Comparison of ENCODE assay signal across 8 cellular contexts in genomic region chr12:44875954-44876553, GRCh38. TPM values are rescaled to one million over a fixed set of nuclear protein-coding genes. Genes with fewer than 3 reads are reported as not detected.
A peak's percentile ranks its signal among the peaks of the same experiment; 100 is the strongest.
DNase-seq lines count a peak whose midpoint lies in the region; ATAC-seq and TF ChIP-seq lines count a peak whose summit lies in the region.

Gene NELL2, minus strand, starts transcription at chr12:44876315. Its CDS starts 446 bp downstream, at chr12:44875869.

- H3K36me3 Mint-ChIP-seq in naive thymus-derived CD4-positive, alpha-beta T cell: peaks cover under 1 to 15% (median 2%) of the 10 kb centered on the region in 5 donors

- CTCF ChIA-PET in naive thymus-derived CD4-positive, alpha-beta T cell (lab: Charles Lee): interaction anchor here (0.7 to 7.5 kb wide), 11 partner anchors 13 to 378 kb away, joined by 3 to 99 read pairs (median 5); no protein-coding TSS in a partner anchor

- peak; percentile 24 for DNase-seq in COR-L47 (lab: John Stamatoyannopoulos, UW)
- DNase-seq in HFF-Myc (ENCODE audit: extremely low read depth, low read depth): no peak
- peak; percentile 96 for DNase-seq in NCI-H82 (lab: John Stamatoyannopoulos, UW)
- peak; percentile 74 for DNase-seq in activated T-cell treated with anti-CD3 and anti-CD28 coated beads, Interleukin-2, amount 50 U/mL, for 1 hour
- no peak for DNase-seq in epithelial cell of proximal tubule (ENCODE audit: low read depth)
- peak; percentile 21 to 71 (median 47) for DNase-seq in naive thymus-derived CD4-positive, alpha-beta T cell
- DNase-seq in stimulated activated naive CD4-positive, alpha-beta T cell treated with Interleukin-2 at 50 U/mL for 16 hours (lab: John Stamatoyannopoulos, UW): peak; percentile 70

- H3K9me3 ChIP-seq in naive thymus-derived CD4-positive, alpha-beta T cell (ENCODE audit: control insufficient read depth in 2 of 3, low read length in 3 of 3): peaks cover 0 to 4% (median 0%) of the 10 kb centered on the region in 3 experiments

- ATAC-seq in naive thymus-derived CD4-positive, alpha-beta T cell: peak; percentile 81
- ATAC-seq in HG03469 (IDR thresholded peaks at IDR 0.05; ENCODE audit: unreplicated experiment): no peak

- H3K4me3 Mint-ChIP-seq in naive thymus-derived CD4-positive, alpha-beta T cell: peak within 1 kb of the TSS; percentile 91 to 100 (median 96)

- H3K4me1 Mint-ChIP-seq in naive thymus-derived CD4-positive, alpha-beta T cell: peaks cover 14 to 41% (median 32%) of the 10 kb centered on the region in 7 donors

- H3K9me3 Mint-ChIP-seq in naive thymus-derived CD4-positive, alpha-beta T cell: peaks cover 1 to 29% (median 15%) of the 10 kb centered on the region in 11 donors

- TF ChIP-seq CTCF in HFF-Myc (IDR thresholded peaks at IDR 0.05; ENCODE audit: low read depth, low read length, missing control alignments) (no peak), epithelial cell of proximal tubule (conservative IDR thresholded peaks at IDR 0.05; ENCODE audit: low read depth, low read length) (no peak)

- intact Hi-C loops in naive thymus-derived CD4-positive, alpha-beta T cell (cut with micrococcal nuclease): loop anchor here (2.0 to 5.0 kb wide), 3 partner anchors 55 to 344 kb away; no protein-coding TSS in a partner anchor

- H3K27me3 ChIP-seq in naive thymus-derived CD4-positive, alpha-beta T cell (ENCODE audit: control insufficient read depth in 2 of 2, insufficient read depth in 2 of 2, low read length in 2 of 2): no peaks in the 10 kb centered on the region

- peak within 1 kb of the TSS; percentile 82 to 95 (median 89) for H3K27ac Mint-ChIP-seq in naive thymus-derived CD4-positive, alpha-beta T cell

- peaks cover 7 to 12% of the 10 kb centered on the region in 2 donors for H3K4me1 ChIP-seq in naive thymus-derived CD4-positive, alpha-beta T cell (ENCODE audit: control insufficient read depth in 2 of 2, insufficient read depth in 2 of 2, low read length in 2 of 2)

- H3K4me3 ChIP-seq in HFF-Myc (replicated peaks; ENCODE audit: low read depth, low read length): peak within 1 kb of the TSS; percentile 27
- peak within 1 kb of the TSS; percentile 55 for H3K4me3 ChIP-seq in epithelial cell of proximal tubule (ENCODE audit: low read depth, low read length)
- H3K4me3 ChIP-seq in naive thymus-derived CD4-positive, alpha-beta T cell (ENCODE audit: low read length): peak within 1 kb of the TSS; percentile 58

- peak within 1 kb of the TSS; percentile 78 for H3K27ac ChIP-seq in naive thymus-derived CD4-positive, alpha-beta T cell (ENCODE audit: low read depth, low read length)

- peaks cover 0 to 47% (median 23%) of the 10 kb centered on the region in 5 donors for H3K27me3 Mint-ChIP-seq in naive thymus-derived CD4-positive, alpha-beta T cell

- peaks cover 0 to 11% (median 0%) of the 10 kb centered on the region in 3 experiments for H3K36me3 ChIP-seq in naive thymus-derived CD4-positive, alpha-beta T cell (ENCODE audit: control insufficient read depth in 2 of 3, insufficient read depth in 3 of 3, low read length in 3 of 3)

- POLR2A ChIA-PET in naive thymus-derived CD4-positive, alpha-beta T cell (lab: Charles Lee): interaction anchor here (0.7 to 7.4 kb wide), 17 partner anchors 9 to 104 kb away, joined by 3 to 81 read pairs (median 7); no protein-coding TSS in a partner anchor

RNA-seq across cellular contexts. Expression of gene NELL2, which starts in this region (rescaled TPM):
- 0.46 and 4.1 TPM in 2 replicates for total RNA-seq in epithelial cell of proximal tubule
- 100 to 1,000 TPM in 4 of 5 experiments, 10 to 100 TPM in 1; 60.9 to 414 (median 228) TPM for total RNA-seq in naive thymus-derived CD4-positive, alpha-beta T cell
- polyA plus RNA-seq in naive thymus-derived CD4-positive, alpha-beta T cell: 100 to 1,000 TPM; 152 to 252 TPM

Comparison
In these comparisons a context has a peak if more than half of its experiments do, and no peak if none do; other contexts are left out.
1. RNA of gene NELL2 (total RNA-seq): 60.9 to 414 TPM in naive thymus-derived CD4-positive, alpha-beta T cell; 0.46 to 4.1 TPM in epithelial cell of proximal tubule; every median in the first group is over 10 times any median in the second.
2. DNase-seq: peak in COR-L47 (single experiment), NCI-H82 (single experiment), activated T-cell treated with anti-CD3 and anti-CD28 coated beads, Interleukin-2, amount 50 U/mL, for 1 hour (single experiment), naive thymus-derived CD4-positive, alpha-beta T cell (9 of 9) and stimulated activated naive CD4-positive, alpha-beta T cell treated with Interleukin-2 at 50 U/mL for 16 hours (single experiment); none in HFF-Myc (single experiment) and epithelial cell of proximal tubule (single experiment).
3. Peak in every context shown above with its lines, with median percentiles within 50 percentile points of each other: H3K4me3 ChIP-seq.